In genomic region chr13:41313659-41314197, GRCh38 we compare ENCODE assay signal across 10 cellular contexts. TPM values are rescaled to one million over a fixed set of nuclear protein-coding genes. Genes with fewer than 3 reads are reported as not detected.
DNase-seq lines count a peak whose midpoint lies in the region; ATAC-seq and TF ChIP-seq lines count a peak whose summit lies in the region.
"Had no signal": no experiment of that assay in that cellular context is flagged by ENCODE, and none has a peak within 500 bp of the region (broad histone marks: within the 10 kb centered on the region; RNA-seq: fewer than 3 reads in every experiment).

No MANE protein-coding gene starts in this region.

- in situ Hi-C loops in GM13977 (cut with MboI; ENCODE audit: low pct_unique_long_range_greater_than_20kb, low sequenced_read_pairs, unreplicated experiment): no loop called here

- CTCF ChIA-PET in PC-9 (lab: Charles Lee): no interaction called here

- ATAC-seq in activated T-cell treated with anti-CD3 and anti-CD28 coated beads, Interleukin-2, amount 50 U/mL, for 4 hours: no peak
- ATAC-seq in GM21737 (IDR thresholded peaks at IDR 0.05; ENCODE audit: unreplicated experiment): no peak

- peak overlapping the region; percentile 77 for H3K4me3 Mint-ChIP-seq in activated T-cell treated with anti-CD3 and anti-CD28 coated beads, Interleukin-2, amount 50 U/mL, for 4 hours

- intact Hi-C loops in PC-9 (cut with micrococcal nuclease; ENCODE audit: unreplicated experiment): no loop called here

- H3K27ac ChIP-seq in PC-9 (no peak overlapping the region), rectal smooth muscle tissue (ENCODE audit: low read depth, low read length) (no peak overlapping the region)
- H3K27ac ChIP-seq: spleen had no signal

- peak overlapping the region; percentile 89 for H3K4me2 ChIP-seq in PC-9

- POLR2A ChIA-PET in PC-9 (lab: Charles Lee; ENCODE audit: unreplicated experiment): no interaction called here

- no peak overlapping the region for H2AFZ ChIP-seq in PC-9

- no peak overlapping the region for H3K9ac ChIP-seq in rectal smooth muscle tissue (ENCODE audit: low read length)

- H3K27me3 ChIP-seq in PC-9 (ENCODE audit: insufficient read depth, low read depth): no peaks in the 10 kb centered on the region
- no peaks in the 10 kb centered on the region for H3K27me3 ChIP-seq in rectal smooth muscle tissue (ENCODE audit: control insufficient read depth, insufficient read depth, low read length)
- H3K27me3 ChIP-seq: spleen, stomach had no signal

- H3K9me2 ChIP-seq in PC-9 (ENCODE audit: insufficient read depth): no peaks in the 10 kb centered on the region

- no peaks in the 10 kb centered on the region; the same call in 1 of the 2 replicates for H4K20me1 ChIP-seq in PC-9 (ENCODE audit: insufficient read depth)

- H3K4me1 ChIP-seq in PC-9 (replicated peaks; ENCODE audit: insufficient read depth) (0 out of 2 replicates have a peak, but pooled peaks cover 16% of the 10 kb centered on the region), rectal smooth muscle tissue (ENCODE audit: control insufficient read depth, insufficient read depth, low read length) (peaks cover 10% of the 10 kb centered on the region)

- peaks cover 8% of the 10 kb centered on the region for H3K36me3 Mint-ChIP-seq in activated T-cell treated with anti-CD3 and anti-CD28 coated beads, Interleukin-2, amount 50 U/mL, for 4 hours (ENCODE audit: insufficient read depth)

- H3K9me3 ChIP-seq in PC-9 (ENCODE audit: insufficient read depth, low read depth): no peaks in the 10 kb centered on the region
- H3K9me3 ChIP-seq: spleen, stomach had no signal

- H3K36me3 ChIP-seq in PC-9 (ENCODE audit: low read depth) (no peaks in the 10 kb centered on the region), rectal smooth muscle tissue (ENCODE audit: control insufficient read depth, insufficient read depth, low read length) (no peaks in the 10 kb centered on the region)
- H3K36me3 ChIP-seq: stomach had no signal

- DNase-seq in activated T-cell treated with anti-CD3 and anti-CD28 coated beads, Interleukin-2, amount 50 U/mL, for 4 hours: no peak
- DNase-seq in activated T-cell treated with anti-CD3 and anti-CD28 coated beads, Interleukin-2, amount 50 U/mL, for 48 hours: no peak
- DNase-seq in PC-9: no peak
- DNase-seq in epithelial cell of esophagus (ENCODE audit: low read depth): no peak
- DNase-seq in GM13977 (ENCODE audit: low spot score): no peak
- no peak for DNase-seq in GM19238 (ENCODE audit: insufficient read length, low spot score)
- DNase-seq: spleen, stomach had no signal

- H3K4me3 ChIP-seq in PC-9: peak overlapping the region; percentile 96; the same call in 1 of the 2 replicates
- H3K4me3 ChIP-seq in epithelial cell of esophagus (ENCODE audit: low read length): peak overlapping the region; percentile 83
- peak overlapping the region; percentile 11 for H3K4me3 ChIP-seq in rectal smooth muscle tissue (ENCODE audit: low read length)

- BruUV-seq in PC-9 (replicated peaks; lab: Mats Ljungman, UMichigan): no TSS peak

- TF ChIP-seq CTCF in PC-9 (conservative IDR thresholded peaks at IDR 0.05) (no peak), epithelial cell of esophagus (IDR thresholded peaks at IDR 0.05; ENCODE audit: insufficient read depth, low read depth, low read length, missing control alignments) (no peak), GM13977 (IDR thresholded peaks at IDR 0.05; ENCODE audit: extremely low read depth, insufficient read depth, missing control alignments) (no peak)

- no peaks in the 10 kb centered on the region for H3K9me3 Mint-ChIP-seq in activated T-cell treated with anti-CD3 and anti-CD28 coated beads, Interleukin-2, amount 50 U/mL, for 4 hours

- peaks cover 77% of the 10 kb centered on the region for H3K79me2 ChIP-seq in PC-9 (ENCODE audit: low read depth)

- H3K27me3 Mint-ChIP-seq in activated T-cell treated with anti-CD3 and anti-CD28 coated beads, Interleukin-2, amount 50 U/mL, for 4 hours (ENCODE audit: low read depth): no peaks in the 10 kb centered on the region

- peaks cover 59% of the 10 kb centered on the region for H3K4me1 Mint-ChIP-seq in activated T-cell treated with anti-CD3 and anti-CD28 coated beads, Interleukin-2, amount 50 U/mL, for 4 hours (ENCODE audit: low read depth)

- H3F3A ChIP-seq in PC-9 (ENCODE audit: insufficient read depth, low read depth): no peaks in the 10 kb centered on the region

RNA-seq across cellular contexts. Expression of gene NAA16, which starts 2.7 kb away (rescaled TPM):
- 10 to 100 TPM; 20.5 to 23.3 (median 21.3) TPM for total RNA-seq in activated T-cell treated with anti-CD3 and anti-CD28 coated beads, Interleukin-2, amount 50 U/mL, for 4 hours
- total RNA-seq in PC-9 (2021): 11.0 and 12.1 TPM in 2 replicates

RNA-seq across cellular contexts. Expression of gene MTRF1, which starts 50.4 kb away (rescaled TPM):
- 10 to 100 TPM; 12.8 to 14.5 (median 13.1) TPM for total RNA-seq in activated T-cell treated with anti-CD3 and anti-CD28 coated beads, Interleukin-2, amount 50 U/mL, for 4 hours
- 8.2 and 15.8 TPM in 2 replicates for total RNA-seq in PC-9 (2021)

Comparison
In these comparisons a context has a peak if more than half of its experiments do, and no peak if none do; other contexts are left out.
1. H3K4me3 ChIP-seq: peak in every context shown above with its lines; median percentile 96 in PC-9; 83 in epithelial cell of esophagus; 11 in rectal smooth muscle tissue.